In the genomic region with DNA sequence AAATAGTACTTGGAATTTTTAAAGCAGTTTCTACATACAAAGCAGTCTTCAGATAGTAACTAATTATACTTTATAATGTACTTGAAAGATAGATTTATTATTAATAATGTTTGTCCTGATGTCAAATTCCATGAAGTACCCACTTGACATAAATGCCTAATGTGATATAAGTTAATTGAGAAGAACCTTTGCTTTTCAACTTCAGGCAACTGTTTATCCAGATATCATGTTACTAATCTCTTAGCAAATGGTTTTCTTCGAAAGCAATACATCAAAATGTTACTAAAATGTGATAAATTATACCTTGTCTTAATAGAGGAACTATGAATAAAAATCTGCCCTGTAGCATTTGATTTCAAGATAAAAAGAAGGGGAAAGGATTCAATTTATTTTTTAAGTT, we compare ENCODE assay signal across 14 cellular contexts.
A peak's percentile ranks its signal among the peaks of the same experiment; 100 is the strongest.
DNase-seq lines count a peak whose midpoint lies in the region; ATAC-seq and TF ChIP-seq lines count a peak whose summit lies in the region.
"Had no signal": no experiment of that assay in that cellular context is flagged by ENCODE, and none has a peak within 500 bp of the region (broad histone marks: within the 10 kb centered on the region; RNA-seq: fewer than 3 reads in every experiment).

No MANE protein-coding gene starts in this region.

- POLR2A ChIA-PET in SK-N-SH (lab: Yijun Ruan, JAX), result no interaction called here

- DNase-seq in SK-N-SH (no peak), NCI-H1105 treated with DMSO at 0.1 percent for 48 hours (lab: John Stamatoyannopoulos, UW) (peak; percentile 91), NCI-H524 treated with DMSO at 0.1 percent for 48 hours (lab: John Stamatoyannopoulos, UW) (peak; percentile 90), Right ventricle myocardium inferior (ENCODE audit: missing footprints) (no peak), NOMO-1 (lab: John Stamatoyannopoulos, UW; ENCODE audit: unreplicated experiment in 2 of 2) (no peak), AG08396 (ENCODE audit: low spot score) (no peak)
- DNase-seq: BE2C; CD4-positive, alpha-beta memory T cell; COR-L47; GOT3; H9; HFFc6 had no signal

- ATAC-seq in SK-N-SH treated with all-trans-retinoic acid at 6 μM for 48 hours (no peak), Right ventricle myocardium inferior (no peak)

- WGBS in SK-N-SH (ENCODE audit: low lambda C conversion rate), result 6% methylated on average over 1 of the region's 1 CpG

- no peaks in the 10 kb centered on the region for H4K20me1 ChIP-seq in SK-N-SH (ENCODE audit: insufficient read depth)

- TF ChIP-seq EP300 in SK-N-SH (IDR thresholded peaks at IDR 0.05; ENCODE audit: borderline replicate concordance in 1 of 2, low read depth in 1 of 2, low read length in 1 of 2), result no peak

- no peaks in the 10 kb centered on the region for H3K36me3 ChIP-seq in SK-N-SH (replicated peaks in 1 of 2; ENCODE audit: control insufficient read depth in 1 of 2, insufficient read depth in 2 of 2, low read length in 1 of 2)
- H3K36me3 ChIP-seq: BE2C had no signal

- H3K27ac ChIP-seq in SK-N-SH (ENCODE audit: low read depth in 2 of 2, low read length in 1 of 2), result no peak overlapping the region
- H3K27ac ChIP-seq: C4-2B had no signal

- H3K4me3 ChIP-seq in SK-N-SH (ENCODE audit: low read depth in 2 of 2, low read length in 1 of 2), result no peak overlapping the region

- CTCF ChIA-PET in SK-N-SH (lab: Yijun Ruan, JAX), result no interaction called here

- TF ChIP-seq RAD21 in SK-N-SH (IDR thresholded peaks at IDR 0.05; ENCODE audit: low read length), result no peak

- H2AFZ ChIP-seq in SK-N-SH (ENCODE audit: low read depth), result no peak overlapping the region

- no peaks in the 10 kb centered on the region for H3F3A ChIP-seq in SK-N-SH (replicated peaks; ENCODE audit: insufficient read depth)

- H3K4me2 ChIP-seq in SK-N-SH, result no peak overlapping the region

- H3K9me2 ChIP-seq in SK-N-SH, result no peaks in the 10 kb centered on the region

- no peak overlapping the region for H3K9ac ChIP-seq in SK-N-SH

- no peaks in the 10 kb centered on the region for H3K4me1 ChIP-seq in SK-N-SH (ENCODE audit: control insufficient read depth in 1 of 2, insufficient read depth in 2 of 2, low read depth in 1 of 2, low read length in 1 of 2)
- H3K4me1 ChIP-seq: BE2C had no signal

- H3K79me2 ChIP-seq in SK-N-SH (ENCODE audit: insufficient read depth), result no peaks in the 10 kb centered on the region

- no peaks in the 10 kb centered on the region for H3K27me3 ChIP-seq in SK-N-SH (ENCODE audit: insufficient read depth)
- H3K27me3 ChIP-seq: BE2C had no signal

- no peak for TF ChIP-seq CTCF in SK-N-SH (IDR thresholded peaks at IDR 0.05)

- H3K9me3 ChIP-seq in SK-N-SH, result 0 out of 2 replicates have a peak, but pooled peaks cover 6% of the 10 kb centered on the region
- H3K9me3 ChIP-seq: BE2C had no signal

- intact Hi-C loops in Right ventricle myocardium inferior (cut with DNase I), result no loop called here

TF ChIP-seq in SK-N-SH treated with all-trans-retinoic acid at 6 μM for 48 hours, 23 proteins besides CTCF, POLR2A, EP300 and RAD21 (continues in another document):
- no peak for TF ChIP-seq SNAI2 (CRISPR knock-in tag; IDR thresholded peaks at IDR 0.05)
- TF ChIP-seq TOX (CRISPR knock-in tag; IDR thresholded peaks at IDR 0.05; ENCODE audit: borderline replicate concordance), result peak; percentile 67; the same call in 1 of the 2 replicates
- TF ChIP-seq ISL1 (CRISPR knock-in tag; IDR thresholded peaks at IDR 0.05), result peak; percentile 85
- TF ChIP-seq, protein P1, sequence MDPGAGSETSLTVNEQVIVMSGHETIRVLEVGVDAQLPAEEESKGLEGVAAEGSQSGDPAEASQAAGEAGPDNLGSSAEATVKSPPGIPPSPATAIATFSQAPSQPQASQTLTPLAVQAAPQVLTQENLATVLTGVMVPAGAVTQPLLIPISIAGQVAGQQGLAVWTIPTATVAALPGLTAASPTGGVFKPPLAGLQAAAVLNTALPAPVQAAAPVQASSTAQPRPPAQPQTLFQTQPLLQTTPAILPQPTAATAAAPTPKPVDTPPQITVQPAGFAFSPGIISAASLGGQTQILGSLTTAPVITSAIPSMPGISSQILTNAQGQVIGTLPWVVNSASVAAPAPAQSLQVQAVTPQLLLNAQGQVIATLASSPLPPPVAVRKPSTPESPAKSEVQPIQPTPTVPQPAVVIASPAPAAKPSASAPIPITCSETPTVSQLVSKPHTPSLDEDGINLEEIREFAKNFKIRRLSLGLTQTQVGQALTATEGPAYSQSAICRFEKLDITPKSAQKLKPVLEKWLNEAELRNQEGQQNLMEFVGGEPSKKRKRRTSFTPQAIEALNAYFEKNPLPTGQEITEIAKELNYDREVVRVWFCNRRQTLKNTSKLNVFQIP (CRISPR knock-in tag; IDR thresholded peaks at IDR 0.05; ENCODE audit: borderline replicate concordance, low read depth), result no peak
- TF ChIP-seq TCF4 (CRISPR knock-in tag; IDR thresholded peaks at IDR 0.05; ENCODE audit: borderline replicate concordance), result no peak
- no peak for TF ChIP-seq CSRNP3 (CRISPR knock-in tag; IDR thresholded peaks at IDR 0.05)
- TF ChIP-seq ESRRG (CRISPR knock-in tag; IDR thresholded peaks at IDR 0.05), result no peak
- TF ChIP-seq ZFP3 (CRISPR knock-in tag; IDR thresholded peaks at IDR 0.05), result no peak

TF ChIP-seq in SK-N-SH, 30 proteins besides CTCF, POLR2A, EP300 and RAD21:
- no peak for TF ChIP-seq RFX5 (IDR thresholded peaks at IDR 0.05; ENCODE audit: low read length)
- no peak for TF ChIP-seq TCF12 (IDR thresholded peaks at IDR 0.05)
- TF ChIP-seq, protein P2, sequence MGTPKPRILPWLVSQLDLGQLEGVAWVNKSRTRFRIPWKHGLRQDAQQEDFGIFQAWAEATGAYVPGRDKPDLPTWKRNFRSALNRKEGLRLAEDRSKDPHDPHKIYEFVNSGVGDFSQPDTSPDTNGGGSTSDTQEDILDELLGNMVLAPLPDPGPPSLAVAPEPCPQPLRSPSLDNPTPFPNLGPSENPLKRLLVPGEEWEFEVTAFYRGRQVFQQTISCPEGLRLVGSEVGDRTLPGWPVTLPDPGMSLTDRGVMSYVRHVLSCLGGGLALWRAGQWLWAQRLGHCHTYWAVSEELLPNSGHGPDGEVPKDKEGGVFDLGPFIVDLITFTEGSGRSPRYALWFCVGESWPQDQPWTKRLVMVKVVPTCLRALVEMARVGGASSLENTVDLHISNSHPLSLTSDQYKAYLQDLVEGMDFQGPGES (IDR thresholded peaks at IDR 0.05; ENCODE audit: low read depth, low read length), result no peak
- TF ChIP-seq RXRA (IDR thresholded peaks at IDR 0.05; ENCODE audit: borderline replicate concordance, low read depth), result no peak
- TF ChIP-seq SMC3 (IDR thresholded peaks at IDR 0.05; ENCODE audit: low read depth, low read length), result no peak
- TF ChIP-seq, protein P3, sequence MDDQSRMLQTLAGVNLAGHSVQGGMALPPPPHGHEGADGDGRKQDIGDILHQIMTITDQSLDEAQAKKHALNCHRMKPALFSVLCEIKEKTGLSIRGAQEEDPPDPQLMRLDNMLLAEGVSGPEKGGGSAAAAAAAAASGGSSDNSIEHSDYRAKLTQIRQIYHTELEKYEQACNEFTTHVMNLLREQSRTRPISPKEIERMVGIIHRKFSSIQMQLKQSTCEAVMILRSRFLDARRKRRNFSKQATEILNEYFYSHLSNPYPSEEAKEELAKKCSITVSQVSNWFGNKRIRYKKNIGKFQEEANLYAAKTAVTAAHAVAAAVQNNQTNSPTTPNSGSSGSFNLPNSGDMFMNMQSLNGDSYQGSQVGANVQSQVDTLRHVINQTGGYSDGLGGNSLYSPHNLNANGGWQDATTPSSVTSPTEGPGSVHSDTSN (IDR thresholded peaks at IDR 0.05), result no peak
- TF ChIP-seq TAF1 (IDR thresholded peaks at IDR 0.05; ENCODE audit: borderline replicate concordance, low read depth, low read length), result no peak
- TF ChIP-seq, protein P4, sequence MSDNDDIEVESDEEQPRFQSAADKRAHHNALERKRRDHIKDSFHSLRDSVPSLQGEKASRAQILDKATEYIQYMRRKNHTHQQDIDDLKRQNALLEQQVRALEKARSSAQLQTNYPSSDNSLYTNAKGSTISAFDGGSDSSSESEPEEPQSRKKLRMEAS (IDR thresholded peaks at IDR 0.05; ENCODE audit: low read depth), result no peak
- TF ChIP-seq POLR2AphosphoS5 (IDR thresholded peaks at IDR 0.05; ENCODE audit: low read depth, low read length), result no peak
- TF ChIP-seq, protein P5, sequence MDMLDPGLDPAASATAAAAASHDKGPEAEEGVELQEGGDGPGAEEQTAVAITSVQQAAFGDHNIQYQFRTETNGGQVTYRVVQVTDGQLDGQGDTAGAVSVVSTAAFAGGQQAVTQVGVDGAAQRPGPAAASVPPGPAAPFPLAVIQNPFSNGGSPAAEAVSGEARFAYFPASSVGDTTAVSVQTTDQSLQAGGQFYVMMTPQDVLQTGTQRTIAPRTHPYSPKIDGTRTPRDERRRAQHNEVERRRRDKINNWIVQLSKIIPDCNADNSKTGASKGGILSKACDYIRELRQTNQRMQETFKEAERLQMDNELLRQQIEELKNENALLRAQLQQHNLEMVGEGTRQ (IDR thresholded peaks at IDR 0.05; ENCODE audit: borderline replicate concordance, low read depth, low read length), result no peak
- no peak for TF ChIP-seq MXI1 (IDR thresholded peaks at IDR 0.05; ENCODE audit: low read depth, low read length)

Comparison
In these comparisons a context has a peak if more than half of its experiments do, and no peak if none do; other contexts are left out.
1. DNase-seq: peak in NCI-H1105 treated with DMSO at 0.1 percent for 48 hours (single experiment) and NCI-H524 treated with DMSO at 0.1 percent for 48 hours (single experiment); none in SK-N-SH (single experiment), Right ventricle myocardium inferior (single experiment), NOMO-1 (0 of 2) and AG08396 (single experiment).